Comparison of ENCODE assay signal across 8 cellular contexts in the genomic region with DNA sequence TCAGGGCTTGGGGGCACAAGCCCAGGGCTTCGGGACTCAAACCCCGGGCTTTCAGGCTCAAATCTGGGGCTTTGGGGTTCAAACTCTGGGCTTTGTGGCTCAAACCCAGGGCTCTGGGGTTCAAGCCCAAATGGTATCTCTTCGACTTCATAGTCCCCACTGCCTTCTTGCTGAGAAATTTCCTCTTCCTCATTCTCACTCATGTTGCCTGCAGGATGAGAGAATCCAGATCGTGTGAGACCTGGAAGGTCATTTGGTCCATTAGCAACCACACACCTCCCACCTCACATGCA. TPM values are rescaled to one million over a fixed set of nuclear protein-coding genes. Genes with fewer than 3 reads are reported as not detected.
DNase-seq lines count a peak whose midpoint lies in the region; ATAC-seq and TF ChIP-seq lines count a peak whose summit lies in the region.

No MANE protein-coding gene starts in this region.

- H3K9me3 ChIP-seq in BLaER1 treated with 17β-estradiol and CSF1 and Interleukin-3, amounts not matched to agents 10 nM and 100 nM (replicated peaks in 1 of 11) = no peaks in the 10 kb centered on the region
- H3K9me3 ChIP-seq in MM.1S (replicated peaks; ENCODE audit: insufficient read depth, low read length) = no peaks in the 10 kb centered on the region

- H3K4me1 Mint-ChIP-seq in effector memory CD8-positive, alpha-beta T cell (ENCODE audit: low read depth in 2 of 2) = peaks cover 15 to 25% of the 10 kb centered on the region in 2 donors
- peaks cover 18% of the 10 kb centered on the region for H3K4me1 Mint-ChIP-seq in neural crest cell

- no peaks in the 10 kb centered on the region for H3K9me2 ChIP-seq in MM.1S (replicated peaks; ENCODE audit: insufficient read depth, low read length)

- H3K36me3 ChIP-seq in BLaER1 treated with 17β-estradiol and CSF1 and Interleukin-3, amounts not matched to agents 10 nM and 100 nM = peaks cover 16 to 28% (median 22%) of the 10 kb centered on the region in 11 experiments
- H3K36me3 ChIP-seq in MM.1S (replicated peaks; ENCODE audit: insufficient read depth, low read length) = no peaks in the 10 kb centered on the region

- peak overlapping the region; percentile 79 to 95 (median 86) for H3K4me3 ChIP-seq in BLaER1 treated with 17β-estradiol and CSF1 and Interleukin-3, amounts not matched to agents 10 nM and 100 nM
- peak overlapping the region; percentile 70 for H3K4me3 ChIP-seq in MM.1S (ENCODE audit: low read length)

- DNase-seq in MM.1S (no peak), neural crest cell (ENCODE audit: low read depth, low spot score) (no peak), anterior cingulate cortex (lab: John Stamatoyannopoulos, UW) (no peak)
- DNase-seq in effector memory CD8-positive, alpha-beta T cell = no peak
- DNase-seq in activated CD4-positive, alpha-beta T cell treated with anti-CD3 and anti-CD28 coated beads for 48 hours = no peak

- peaks cover 16% of the 10 kb centered on the region for H3F3A ChIP-seq in MM.1S (ENCODE audit: insufficient read depth, low read length)

- TF ChIP-seq CTCF in MM.1S (IDR thresholded peaks at IDR 0.05; ENCODE audit: low read length) = no peak
- TF ChIP-seq CTCF in neural crest cell (conservative IDR thresholded peaks at IDR 0.05) = no peak

- no peaks in the 10 kb centered on the region for H3K27me3 Mint-ChIP-seq in effector memory CD8-positive, alpha-beta T cell
- H3K27me3 Mint-ChIP-seq in neural crest cell (ENCODE audit: low read depth) = no peaks in the 10 kb centered on the region

- H3K27ac Mint-ChIP-seq in effector memory CD8-positive, alpha-beta T cell = no peak overlapping the region
- H3K27ac Mint-ChIP-seq in neural crest cell (ENCODE audit: unreplicated experiment) = no peak overlapping the region

- H3K4me1 ChIP-seq in BLaER1 treated with 17β-estradiol and CSF1 and Interleukin-3, amounts not matched to agents 10 nM and 100 nM = peaks cover 52 to 76% (median 61%) of the 10 kb centered on the region in 10 experiments
- H3K4me1 ChIP-seq in MM.1S (ENCODE audit: low read length) = peaks cover 16% of the 10 kb centered on the region

- no peaks in the 10 kb centered on the region for H3K79me2 ChIP-seq in MM.1S (ENCODE audit: low read length)

- peaks cover 0 to 43% (median 8%) of the 10 kb centered on the region in 11 experiments; a peak in 10 of 22 replicates for H4K20me1 ChIP-seq in BLaER1 treated with 17β-estradiol and CSF1 and Interleukin-3, amounts not matched to agents 10 nM and 100 nM
- H4K20me1 ChIP-seq in MM.1S (ENCODE audit: insufficient read depth, low read length) = no peaks in the 10 kb centered on the region

- H3K36me3 Mint-ChIP-seq in effector memory CD8-positive, alpha-beta T cell (ENCODE audit: insufficient read depth) = peaks cover 36% of the 10 kb centered on the region
- no peaks in the 10 kb centered on the region for H3K36me3 Mint-ChIP-seq in neural crest cell (ENCODE audit: low read depth)

- peak overlapping the region; percentile 75 to 97 (median 89) for H3K4me2 ChIP-seq in BLaER1 treated with 17β-estradiol and CSF1 and Interleukin-3, amounts not matched to agents 10 nM and 100 nM
- H3K4me2 ChIP-seq in MM.1S (ENCODE audit: low read depth, low read length) = peak overlapping the region; percentile 92

- no peaks in the 10 kb centered on the region for H3K27me3 ChIP-seq in BLaER1 treated with 17β-estradiol and CSF1 and Interleukin-3, amounts not matched to agents 10 nM and 100 nM
- no peaks in the 10 kb centered on the region for H3K27me3 ChIP-seq in MM.1S (replicated peaks; ENCODE audit: insufficient read depth, low read length)

- no peak for ATAC-seq in effector memory CD8-positive, alpha-beta T cell (replicated peaks)
- ATAC-seq in GM19328 (IDR thresholded peaks at IDR 0.05; ENCODE audit: unreplicated experiment) = no peak
- ATAC-seq in HG03196 (IDR thresholded peaks at IDR 0.05; ENCODE audit: unreplicated experiment) = no peak

- peak overlapping the region; percentile 67 to 74 for H3K4me3 Mint-ChIP-seq in effector memory CD8-positive, alpha-beta T cell
- peak overlapping the region; percentile 92 for H3K4me3 Mint-ChIP-seq in neural crest cell

- H3K9me3 Mint-ChIP-seq in effector memory CD8-positive, alpha-beta T cell = no peaks in the 10 kb centered on the region
- no peaks in the 10 kb centered on the region for H3K9me3 Mint-ChIP-seq in neural crest cell

- peak overlapping the region in 9 of 11 experiments; percentile 93 to 99 (median 98); a peak in 20 of 22 replicates for H3K27ac ChIP-seq in BLaER1 treated with 17β-estradiol and CSF1 and Interleukin-3, amounts not matched to agents 10 nM and 100 nM
- peak overlapping the region; percentile 13; the same call in 1 of the 2 replicates for H3K27ac ChIP-seq in MM.1S (ENCODE audit: low read length)

- peak overlapping the region; percentile 67 for H2AFZ ChIP-seq in MM.1S (ENCODE audit: low read length)

- peak overlapping the region; percentile 89 to 99 (median 97) for H3K9ac ChIP-seq in BLaER1 treated with 17β-estradiol and CSF1 and Interleukin-3, amounts not matched to agents 10 nM and 100 nM
- H3K9ac ChIP-seq in MM.1S (ENCODE audit: low read length) = peak overlapping the region; percentile 64; the same call in 1 of the 2 replicates

RNA-seq across cellular contexts. Expression of a gene that starts 0.6 kb away (rescaled TPM):
- 64.0 and 68.5 TPM in 2 replicates for total RNA-seq in neural crest cell

RNA-seq across cellular contexts. Expression of a gene that starts 8.9 kb away (rescaled TPM):
- 10.5 and 11.3 TPM in 2 replicates for total RNA-seq in neural crest cell

RNA-seq across cellular contexts. Expression of a gene that starts 32.4 kb away (rescaled TPM):
- 20.7 and 22.3 TPM in 2 replicates for total RNA-seq in neural crest cell

RNA-seq across cellular contexts. Expression of a gene that starts 45.7 kb away (rescaled TPM):
- 13.4 and 14.3 TPM in 2 replicates for total RNA-seq in neural crest cell

RNA-seq across cellular contexts. Expression of a gene that starts 53.2 kb away (rescaled TPM):
- total RNA-seq in neural crest cell = not detected in 2 replicates
